ENCODE assay signal across 29 cellular contexts in the genomic region with DNA sequence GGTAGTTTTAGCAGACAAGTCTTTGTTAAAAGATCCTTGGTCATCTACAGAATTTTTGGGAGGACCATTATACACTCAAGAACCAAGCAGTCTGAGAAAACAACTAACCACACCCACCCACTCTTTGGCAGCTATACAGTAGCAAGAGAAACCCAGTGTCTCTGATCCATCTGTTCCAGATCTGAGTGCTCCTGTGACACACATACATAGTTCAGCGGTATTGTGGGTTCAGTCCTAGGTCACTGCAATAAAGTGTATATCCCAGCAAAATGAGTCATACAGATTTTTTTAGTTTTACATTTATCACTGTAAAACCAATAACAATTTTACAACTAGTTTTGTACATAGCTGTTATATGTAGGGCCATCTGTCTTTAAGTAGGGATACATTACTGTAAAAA. TPM values are rescaled to one million over a fixed set of nuclear protein-coding genes. Genes with fewer than 3 reads are reported as not detected.
DNase-seq lines count a peak whose midpoint lies in the region; ATAC-seq and TF ChIP-seq lines count a peak whose summit lies in the region.
"Had no signal": no experiment of that assay in that cellular context is flagged by ENCODE, and none has a peak within 500 bp of the region (broad histone marks: within the 10 kb centered on the region; RNA-seq: fewer than 3 reads in every experiment).

No MANE protein-coding gene starts in this region.

- DNase-seq in Daoy (ENCODE audit: low read depth) = peak; percentile 17
- DNase-seq in HT-29 (ENCODE audit: low spot score) = peak; percentile 5
- no peak for DNase-seq in RWPE2 (ENCODE audit: low spot score)
- DNase-seq in fibroblast of villous mesenchyme (ENCODE audit: low read depth) = peak; percentile 20
- DNase-seq in left ventricle myocardium inferior = no peak
- DNase-seq: BE2C; Caco-2; DND-41; effector CD8-positive, alpha-beta T cell; H9; Kasumi-1; naive thymus-derived CD4-positive, alpha-beta T cell; NCI-H1436 treated with DMSO at 0.1 percent for 48 hours; NCI-H526 treated with DMSO at 0.1 percent for 48 hours; retina; RPMI8226; stimulated activated CD4-positive, alpha-beta T cell treated with anti-CD3 and anti-CD28 coated beads, Interleukin-12 subunit alpha, Interleukin-12 subunit beta, amount 100 ng/mL, for 4 hours; stimulated activated CD4-positive, alpha-beta T cell treated with anti-CD3 and anti-CD28 coated beads, Interleukin-4, amount 100 ng/mL, for 4 hours; stomach; transverse colon had no signal

- no peaks in the 10 kb centered on the region for H3K36me3 ChIP-seq in RWPE2 (ENCODE audit: low read depth)
- H3K36me3 ChIP-seq in left ventricle myocardium inferior = no peaks in the 10 kb centered on the region
- H3K36me3 ChIP-seq: ascending aorta, BE2C, esophagus muscularis mucosa, stomach, transverse colon had no signal

- no peaks in the 10 kb centered on the region for H3K4me1 ChIP-seq in RWPE2 (ENCODE audit: insufficient read depth, poor library complexity, severe bottlenecking)
- no peaks in the 10 kb centered on the region for H3K4me1 ChIP-seq in left ventricle myocardium inferior
- H3K4me1 ChIP-seq: ascending aorta, BE2C, Caco-2, esophagus muscularis mucosa, stomach, transverse colon had no signal

- intact Hi-C loops in left ventricle myocardium inferior (cut with micrococcal nuclease) = no loop called here

- no peak for TF ChIP-seq CTCF in RWPE2 (IDR thresholded peaks at IDR 0.05; ENCODE audit: poor library complexity, severe bottlenecking)
- TF ChIP-seq CTCF in fibroblast of villous mesenchyme (IDR thresholded peaks at IDR 0.05; ENCODE audit: insufficient read depth, low read depth, low read length) = no peak
- no peak for TF ChIP-seq CTCF in left ventricle myocardium inferior (IDR thresholded peaks at IDR 0.05; ENCODE audit: borderline replicate concordance)

- no peak overlapping the region for H3K4me3 ChIP-seq in RWPE2 (ENCODE audit: severe bottlenecking)
- no peak overlapping the region for H3K4me3 ChIP-seq in fibroblast of villous mesenchyme (ENCODE audit: low read depth, low read length)
- H3K4me3 ChIP-seq in left ventricle myocardium inferior = no peak overlapping the region
- H3K4me3 ChIP-seq: ascending aorta, esophagus muscularis mucosa, stomach, transverse colon had no signal

- H3K9me3 ChIP-seq in RWPE2 (ENCODE audit: severe bottlenecking) = peaks cover 6% of the 10 kb centered on the region
- peaks cover 12% of the 10 kb centered on the region for H3K9me3 ChIP-seq in left ventricle myocardium inferior (replicated peaks)
- H3K9me3 ChIP-seq: ascending aorta, BE2C, esophagus muscularis mucosa, stomach, transverse colon had no signal

- H3K27ac ChIP-seq in RWPE2 (ENCODE audit: poor library complexity, severe bottlenecking) (no peak overlapping the region), left ventricle myocardium inferior (replicated peaks) (no peak overlapping the region)
- H3K27ac ChIP-seq: ascending aorta, esophagus muscularis mucosa, stomach, transverse colon had no signal

- ATAC-seq in RWPE2 (ENCODE audit: low read depth) = peak; percentile 76
- no peak for ATAC-seq in GM19035 (IDR thresholded peaks at IDR 0.05; ENCODE audit: unreplicated experiment)
- no peak for ATAC-seq in GM21825 (IDR thresholded peaks at IDR 0.05; ENCODE audit: unreplicated experiment)
- ATAC-seq in HG03378 (IDR thresholded peaks at IDR 0.05; ENCODE audit: unreplicated experiment) = no peak
- ATAC-seq: naive thymus-derived CD4-positive, alpha-beta T cell; SK-N-SH treated with all-trans-retinoic acid at 6 μM for 48 hours had no signal

- peaks cover 8% of the 10 kb centered on the region for H3K27me3 ChIP-seq in RWPE2 (ENCODE audit: insufficient read depth, poor library complexity, severe bottlenecking)
- H3K27me3 ChIP-seq in left ventricle myocardium inferior (ENCODE audit: low read depth) = peaks cover 7% of the 10 kb centered on the region
- H3K27me3 ChIP-seq: ascending aorta, BE2C, esophagus muscularis mucosa, stomach, transverse colon had no signal

RNA-seq across cellular contexts. Expression of a gene that starts 47.4 kb away (rescaled TPM):
- total RNA-seq in Daoy (2014; rRNA removed; shearing (Covaris generic)) = 0.46 TPM in 1 of 2 replicates, not detected in the other
- not detected in 2 replicates for total RNA-seq in HT-29 (2014; rRNA removed; shearing (Covaris generic))
- total RNA-seq in fibroblast of villous mesenchyme (not detected in 2 replicates), left ventricle myocardium inferior (not detected)
- total RNA-seq: A172; ascending aorta; Caco-2; mesenteric fat pad; naive thymus-derived CD4-positive, alpha-beta T cell; osteocyte; transverse colon had no signal

Comparison
In these comparisons a context has a peak if more than half of its experiments do, and no peak if none do; other contexts are left out.
1. DNase-seq: peak in Daoy (single experiment), HT-29 (single experiment) and fibroblast of villous mesenchyme (single experiment); none in RWPE2 (single experiment) and left ventricle myocardium inferior (single experiment).